In the genomic region with DNA sequence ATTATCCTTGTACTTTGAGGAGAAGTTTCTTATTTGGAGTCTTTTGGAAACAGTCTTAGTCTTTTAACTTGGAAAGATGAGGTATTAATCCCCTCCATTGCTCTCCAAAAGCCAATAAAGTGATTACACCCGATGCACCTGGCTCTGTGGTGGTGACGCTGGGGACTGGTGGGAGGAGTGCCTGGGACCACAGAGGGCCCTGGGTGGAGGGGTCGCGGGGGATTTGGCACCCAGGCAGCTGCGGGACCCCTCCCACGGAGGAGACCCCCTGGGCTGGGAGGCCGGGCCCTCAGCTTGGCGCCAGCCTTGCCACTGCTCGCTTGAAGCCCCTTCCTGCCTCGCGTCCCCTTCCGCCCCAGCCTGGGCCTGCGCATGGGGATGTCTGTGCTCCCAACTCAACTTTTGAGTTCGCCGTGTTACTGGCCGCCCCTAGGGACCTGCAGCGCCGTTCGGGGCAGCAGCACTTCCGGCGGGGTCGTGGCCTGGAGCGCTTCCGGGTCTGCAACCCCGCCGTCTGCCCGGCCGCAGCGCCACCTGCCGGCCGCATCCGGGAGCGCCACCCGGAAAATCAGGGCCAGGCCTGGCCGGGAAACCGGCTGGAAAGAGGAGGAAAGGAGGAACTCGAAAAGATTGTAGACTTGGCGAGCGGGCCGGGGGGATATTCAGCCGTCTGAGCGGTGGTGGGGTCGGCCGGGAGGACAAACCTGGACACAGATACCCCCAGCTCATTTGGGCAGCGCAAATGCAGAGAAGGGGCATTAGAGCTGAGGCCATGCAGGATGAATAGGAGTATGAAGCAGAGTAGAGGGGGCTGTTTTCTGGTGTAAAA, we compare ENCODE assay signal across 7 cellular contexts. TPM values are rescaled to one million over a fixed set of nuclear protein-coding genes. Genes with fewer than 3 reads are reported as not detected.
A peak's percentile ranks its signal among the peaks of the same experiment; 100 is the strongest.
DNase-seq lines count a peak whose midpoint lies in the region; ATAC-seq, FAIRE-seq and TF ChIP-seq lines count a peak whose summit lies in the region.

No MANE protein-coding gene starts in this region.

- H3K27me3 ChIP-seq in pancreas: no peaks in the 10 kb centered on the region

- in situ Hi-C loops in KBM-7 (cut with MboI; ENCODE audit: low pct_unique_long_range_greater_than_20kb, low sequenced_read_pairs): no loop called here
- in situ Hi-C loops in SK-MEL-5 (cut with HindIII; ENCODE audit: low pct_unique_long_range_greater_than_20kb, low sequenced_read_pairs): no loop called here

- H3K4me3 ChIP-seq in pancreas (peak overlapping the region in 2 of 4 donors; percentile 11 to 28), urinary bladder (ENCODE audit: low read depth, low read length) (no peak overlapping the region)

- peak overlapping the region; percentile 65 for H3K4me3 Mint-ChIP-seq in activated naive CD4-positive, alpha-beta T cell treated with anti-CD3 and anti-CD28 coated beads, Interleukin-2, amount 10 ng/mL, durations not matched to agents 7 days and 5 days

- H3K27ac ChIP-seq in pancreas: peak overlapping the region in 2 of 4 donors; percentile 54 to 70
- peak overlapping the region; percentile 42 for H3K27ac ChIP-seq in urinary bladder (ENCODE audit: low read depth)

- H3K27me3 Mint-ChIP-seq in activated naive CD4-positive, alpha-beta T cell treated with anti-CD3 and anti-CD28 coated beads, Interleukin-2, amount 10 ng/mL, durations not matched to agents 7 days and 5 days: peaks cover 3% of the 10 kb centered on the region

- peak; percentile 26 to 32 (median 29) for ATAC-seq in pancreas

- intact Hi-C loops in head of caudate nucleus (cut with DNase I): loop anchor here (2.0 to 5.0 kb wide), 3 partner anchors 37 to 117 kb away; partner anchors contain the start of genes PLEKHJ1 and SF3A2
- intact Hi-C loops in pancreas (cut with DNase I): loop anchor here in 1 of 3 donors (5.0 kb wide), 1 partner anchor 36 kb away; the partner anchor contains the start of genes PLEKHJ1 and SF3A2

- peaks cover 25% of the 10 kb centered on the region for H3K36me3 Mint-ChIP-seq in activated naive CD4-positive, alpha-beta T cell treated with anti-CD3 and anti-CD28 coated beads, Interleukin-2, amount 10 ng/mL, durations not matched to agents 7 days and 5 days

- peaks cover 8 to 21% (median 14%) of the 10 kb centered on the region in 3 donors for H3K4me1 ChIP-seq in pancreas
- no peaks in the 10 kb centered on the region for H3K4me1 ChIP-seq in urinary bladder (ENCODE audit: insufficient read depth)

- 13 to 17% methylated on average over 42 to 45 of the region's 45 CpGs for WGBS in pancreas, 2 donors
- WGBS in urinary bladder: 13% methylated on average over 45 of the region's 45 CpGs

- no peak for FAIRE-seq in pancreas (lab: Jason Lieb, UNC)

- DNase-seq in KBM-7: peak; percentile 94
- DNase-seq in SK-MEL-5 (ENCODE audit: low read depth, low spot score): peak; percentile 78
- DNase-seq in activated naive CD4-positive, alpha-beta T cell treated with anti-CD3 and anti-CD28 coated beads, Interleukin-2, amount 10 ng/mL, durations not matched to agents 7 days and 5 days: peak; percentile 86
- peak in 36 of 42 donors; percentile 42 to 86 (median 72) for DNase-seq in head of caudate nucleus
- DNase-seq in pancreas: peak; percentile 60 to 94 (median 83)

- TF ChIP-seq CTCF in pancreas (IDR thresholded peaks at IDR 0.05): peak; percentile 91 to 98 (median 96)

- H3K36me3 ChIP-seq in pancreas (peaks cover 0 to 13% (median 5%) of the 10 kb centered on the region in 3 donors), urinary bladder (ENCODE audit: insufficient read depth) (no peaks in the 10 kb centered on the region)

- H3K9me3 Mint-ChIP-seq in activated naive CD4-positive, alpha-beta T cell treated with anti-CD3 and anti-CD28 coated beads, Interleukin-2, amount 10 ng/mL, durations not matched to agents 7 days and 5 days: no peaks in the 10 kb centered on the region

- CTCF ChIA-PET in activated naive CD4-positive, alpha-beta T cell treated with anti-CD3 and anti-CD28 coated beads, Interleukin-2, amount 10 ng/mL, durations not matched to agents 7 days and 5 days (lab: Charles Lee): interaction anchor here (0.7 to 3.1 kb wide), 8 partner anchors 12 to 118 kb away, joined by 3 to 16 read pairs (median 6); partner anchors contain the start of genes AMH and PLEKHJ1

- peak overlapping the region; percentile 86 for H3K27ac Mint-ChIP-seq in activated naive CD4-positive, alpha-beta T cell treated with anti-CD3 and anti-CD28 coated beads, Interleukin-2, amount 10 ng/mL, durations not matched to agents 7 days and 5 days

- H3K9me3 ChIP-seq in pancreas: no peaks in the 10 kb centered on the region

- TF ChIP-seq POLR2A in GM15510 (IDR thresholded peaks at IDR 0.05; ENCODE audit: borderline replicate concordance, extremely low read depth, insufficient read length): peak; percentile 61

- H3K4me1 Mint-ChIP-seq in activated naive CD4-positive, alpha-beta T cell treated with anti-CD3 and anti-CD28 coated beads, Interleukin-2, amount 10 ng/mL, durations not matched to agents 7 days and 5 days: peaks cover 40% of the 10 kb centered on the region

RNA-seq across cellular contexts. Expression of gene PEAK3, which starts 8.4 kb away (rescaled TPM):
- not detected in 2 replicates for total RNA-seq in SK-MEL-5 (2014; rRNA removed; shearing (Covaris generic))
- not detected in 2 replicates for polyA plus RNA-seq in SK-MEL-5 (2015; cell fraction: cytosol; rRNA removed)
- not detected in 2 replicates for polyA plus RNA-seq in SK-MEL-5 (2015; cell fraction: nucleus; rRNA removed)
- total RNA-seq in pancreas (under 1 TPM in 4 of 6 donors, not detected in 2; 0.13 to 0.81 (median 0.35) TPM), urinary bladder (not detected)
- polyA plus RNA-seq in pancreas (under 1 TPM; 0.04 to 0.07 TPM), urinary bladder (0.58 TPM)

RNA-seq across cellular contexts. Expression of gene JSRP1, which starts 17.4 kb away (rescaled TPM):
- total RNA-seq in SK-MEL-5 (2014; rRNA removed; shearing (Covaris generic)): 0.19 and 0.29 TPM in 2 replicates
- polyA plus RNA-seq in SK-MEL-5 (2015; cell fraction: cytosol; rRNA removed): 0.38 and 0.44 TPM in 2 replicates
- polyA plus RNA-seq in SK-MEL-5 (2015; cell fraction: nucleus; rRNA removed): not detected in 2 replicates
- total RNA-seq in pancreas: 1 to 10 TPM in 1 of 6 donors, under 1 TPM in 3, not detected in 2; 0.29 to 1.1 (median 0.80) TPM
- polyA plus RNA-seq in pancreas: 1 to 10 TPM; 3.2 to 4.0 TPM
- 1.6 TPM for total RNA-seq in urinary bladder
- polyA plus RNA-seq in urinary bladder: 1.3 TPM

RNA-seq across cellular contexts. Expression of gene AMH, which starts 24.4 kb away (rescaled TPM):
- 1.5 and 1.6 TPM in 2 replicates for total RNA-seq in SK-MEL-5 (2014; rRNA removed; shearing (Covaris generic))
- polyA plus RNA-seq in SK-MEL-5 (2015; cell fraction: cytosol; rRNA removed): 1.6 and 1.7 TPM in 2 replicates
- 26.0 and 38.4 TPM in 2 replicates for polyA plus RNA-seq in SK-MEL-5 (2015; cell fraction: nucleus; rRNA removed)
- 1 to 10 TPM; 1.4 to 4.1 (median 1.7) TPM for total RNA-seq in pancreas
- 1 to 10 TPM; 8.9 to 9.5 TPM for polyA plus RNA-seq in pancreas
- total RNA-seq in urinary bladder: not detected
- 0.44 TPM for polyA plus RNA-seq in urinary bladder

RNA-seq across cellular contexts. Expression of gene LINGO3, which starts 34.4 kb away (rescaled TPM):
- 0.08 TPM in 1 of 2 replicates, not detected in the other for total RNA-seq in SK-MEL-5 (2014; rRNA removed; shearing (Covaris generic))
- polyA plus RNA-seq in SK-MEL-5 (2015; cell fraction: cytosol; rRNA removed): 0.04 and 0.42 TPM in 2 replicates
- not detected in 2 replicates for polyA plus RNA-seq in SK-MEL-5 (2015; cell fraction: nucleus; rRNA removed)
- 1 to 10 TPM in 1 of 6 donors, under 1 TPM in 1, not detected in 4; 0.16 to 1.5 TPM for total RNA-seq in pancreas
- polyA plus RNA-seq in pancreas: under 1 TPM in 1 of 2 donors, not detected in 1; 0.05 TPM
- not detected for total RNA-seq in urinary bladder
- polyA plus RNA-seq in urinary bladder: 0.08 TPM

RNA-seq across cellular contexts. Expression of gene SF3A2, which starts 36.9 kb away (rescaled TPM):
- 14.6 and 15.6 TPM in 2 replicates for total RNA-seq in SK-MEL-5 (2014; rRNA removed; shearing (Covaris generic))
- 30.9 and 40.3 TPM in 2 replicates for polyA plus RNA-seq in SK-MEL-5 (2015; cell fraction: cytosol; rRNA removed)
- polyA plus RNA-seq in SK-MEL-5 (2015; cell fraction: nucleus; rRNA removed): 56.0 and 86.5 TPM in 2 replicates
- total RNA-seq in pancreas: 10 to 100 TPM; 25.0 to 36.1 (median 29.6) TPM
- polyA plus RNA-seq in pancreas: 10 to 100 TPM; 39.2 to 64.0 TPM
- 32.5 TPM for total RNA-seq in urinary bladder
- 69.9 TPM for polyA plus RNA-seq in urinary bladder
